Comparison of ENCODE assay signal across 17 cellular contexts in the genomic region with DNA sequence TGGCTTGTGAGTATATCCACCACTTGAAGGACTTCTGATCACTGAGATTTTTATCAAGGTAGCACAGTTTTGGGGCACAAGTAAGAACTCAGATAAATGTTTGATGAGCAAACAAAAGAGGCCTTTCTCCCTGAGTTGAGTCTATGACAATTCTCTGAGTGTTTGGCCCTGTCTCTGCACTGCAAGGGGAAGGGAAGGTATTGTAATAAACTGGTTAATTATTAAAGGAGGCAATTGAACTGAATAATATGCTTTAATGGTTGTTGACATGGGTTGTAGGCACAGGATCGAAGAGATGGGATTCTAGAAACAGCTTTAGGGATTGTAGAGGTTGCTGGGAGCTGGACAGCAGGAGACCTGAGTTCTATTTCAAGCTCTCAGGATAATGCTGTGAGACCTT.
DNase-seq lines count a peak whose midpoint lies in the region; ATAC-seq and TF ChIP-seq lines count a peak whose summit lies in the region.
"Had no signal": no experiment of that assay in that cellular context is flagged by ENCODE, and none has a peak within 500 bp of the region (broad histone marks: within the 10 kb centered on the region; RNA-seq: fewer than 3 reads in every experiment).

No MANE protein-coding gene starts in this region.

- peak; percentile 76 for DNase-seq in DMS53 (lab: John Stamatoyannopoulos, UW)
- peak; percentile 8 for DNase-seq in hepatocyte (ENCODE audit: low spot score)
- DNase-seq in osteoblast (ENCODE audit: insufficient read length, low spot score, missing footprints): peak; percentile 15
- DNase-seq in stimulated activated naive CD8-positive, alpha-beta T cell treated with anti-CD3 and anti-CD28 coated beads, Interleukin-15, Interleukin-2, amounts not matched to agents 100 U/mL and 50 U/mL, for 24 hours: no peak
- no peak for DNase-seq in natural killer cell
- DNase-seq in NCI-H774 (lab: John Stamatoyannopoulos, UW): no peak
- no peak for DNase-seq in neural progenitor cell (ENCODE audit: low spot score)
- DNase-seq: C1 segment of cervical spinal cord; CD4-positive, alpha-beta T cell; DMS153; GF-D8; GOT3; H9; IMR-90 had no signal

- no peak for ATAC-seq in stimulated activated naive CD8-positive, alpha-beta T cell treated with anti-CD3 and anti-CD28 coated beads, Interleukin-15, Interleukin-2, amounts not matched to agents 100 U/mL and 50 U/mL, for 24 hours
- no peak for ATAC-seq in natural killer cell

- no peaks in the 10 kb centered on the region for H3F3A ChIP-seq in neural progenitor cell (ENCODE audit: low read depth)

- WGBS in hepatocyte (ENCODE audit: low lambda C conversion rate, missing lambda C conversion rate): 41% methylated on average over 1 of the region's 1 CpG

- no peaks in the 10 kb centered on the region for H3K9me2 ChIP-seq in hepatocyte (replicated peaks; ENCODE audit: insufficient read depth)

- H3K36me3 Mint-ChIP-seq in natural killer cell (no peaks in the 10 kb centered on the region), neural progenitor cell (peaks cover 7% of the 10 kb centered on the region)

- H3K9ac ChIP-seq in neural progenitor cell: no peak overlapping the region

- no peaks in the 10 kb centered on the region for H3K79me2 ChIP-seq in hepatocyte
- no peaks in the 10 kb centered on the region for H3K79me2 ChIP-seq in osteoblast (ENCODE audit: insufficient read depth, low read length)
- H3K79me2 ChIP-seq in neural progenitor cell (ENCODE audit: low read depth): no peaks in the 10 kb centered on the region

- peaks cover 6% of the 10 kb centered on the region for H3K4me1 ChIP-seq in hepatocyte (ENCODE audit: insufficient read depth)
- H3K4me1 ChIP-seq in osteoblast (ENCODE audit: insufficient read depth, low read length): no peaks in the 10 kb centered on the region
- H3K4me1 ChIP-seq in neural progenitor cell: no peaks in the 10 kb centered on the region

- no peaks in the 10 kb centered on the region for H3K36me3 ChIP-seq in hepatocyte (replicated peaks; ENCODE audit: insufficient read depth, low read depth)
- no peaks in the 10 kb centered on the region for H3K36me3 ChIP-seq in osteoblast (ENCODE audit: insufficient read depth, low read length)
- no peaks in the 10 kb centered on the region for H3K36me3 ChIP-seq in neural progenitor cell

- H3K9me3 ChIP-seq in hepatocyte (ENCODE audit: low read depth) (no peaks in the 10 kb centered on the region), osteoblast (ENCODE audit: low read depth, low read length) (no peaks in the 10 kb centered on the region), neural progenitor cell (ENCODE audit: low read depth) (no peaks in the 10 kb centered on the region)

- peak overlapping the region; percentile 56 for H3K27ac ChIP-seq in 22Rv1
- H3K27ac ChIP-seq in hepatocyte: no peak overlapping the region
- H3K27ac ChIP-seq in osteoblast (ENCODE audit: low read depth, low read length): no peak overlapping the region
- no peak overlapping the region for H3K27ac ChIP-seq in neural progenitor cell
- H3K27ac ChIP-seq: HL-60 had no signal

- no peaks in the 10 kb centered on the region for H3K27me3 ChIP-seq in hepatocyte
- H3K27me3 ChIP-seq in osteoblast (ENCODE audit: insufficient read depth, low read length): no peaks in the 10 kb centered on the region
- H3K27me3 ChIP-seq in neural progenitor cell: no peaks in the 10 kb centered on the region

- H3K27ac Mint-ChIP-seq in natural killer cell (no peak overlapping the region), neural progenitor cell (no peak overlapping the region)
- H3K27ac Mint-ChIP-seq: B cell; CD4-positive, alpha-beta T cell; H9 had no signal

- H4K20me1 ChIP-seq in hepatocyte (ENCODE audit: insufficient read depth, poor library complexity, severe bottlenecking) (no peaks in the 10 kb centered on the region), osteoblast (ENCODE audit: insufficient read depth, low read length) (no peaks in the 10 kb centered on the region), neural progenitor cell (ENCODE audit: low read depth) (no peaks in the 10 kb centered on the region)

- H3K9me3 Mint-ChIP-seq in natural killer cell (no peaks in the 10 kb centered on the region), neural progenitor cell (peaks cover 7% of the 10 kb centered on the region)
- H3K9me3 Mint-ChIP-seq: CD4-positive, alpha-beta T cell had no signal

- H2AFZ ChIP-seq in hepatocyte (no peak overlapping the region), osteoblast (ENCODE audit: low read length) (no peak overlapping the region), neural progenitor cell (replicated peaks) (no peak overlapping the region)

- intact Hi-C loops in natural killer cell (cut with micrococcal nuclease): no loop called here

- H3K4me2 ChIP-seq in hepatocyte (no peak overlapping the region), osteoblast (ENCODE audit: insufficient read depth, low read length) (no peak overlapping the region), neural progenitor cell (no peak overlapping the region)

- H3K4me1 Mint-ChIP-seq in natural killer cell (no peaks in the 10 kb centered on the region), neural progenitor cell (peaks cover 9% of the 10 kb centered on the region)
- H3K4me1 Mint-ChIP-seq: B cell, H9 had no signal

- H3K4me3 ChIP-seq in hepatocyte: no peak overlapping the region
- no peak overlapping the region for H3K4me3 ChIP-seq in osteoblast (ENCODE audit: insufficient read depth, low read length)
- H3K4me3 ChIP-seq in neural progenitor cell: no peak overlapping the region

- peaks cover 3 to 18% of the 10 kb centered on the region in 2 donors for H3K27me3 Mint-ChIP-seq in natural killer cell (ENCODE audit: low read depth in 2 of 2)
- H3K27me3 Mint-ChIP-seq in neural progenitor cell (ENCODE audit: insufficient read depth, low read depth): no peaks in the 10 kb centered on the region

- TF ChIP-seq CTCF in 22Rv1 (IDR thresholded peaks at IDR 0.05) (no peak), hepatocyte (IDR thresholded peaks at IDR 0.05; ENCODE audit: poor library complexity) (no peak), osteoblast (IDR thresholded peaks at IDR 0.05; ENCODE audit: extremely low read depth, low read depth, low read length) (no peak), natural killer cell (IDR thresholded peaks at IDR 0.05) (no peak), neural progenitor cell (IDR thresholded peaks at IDR 0.05) (no peak)

- no peak overlapping the region for H3K4me3 Mint-ChIP-seq in natural killer cell
- H3K4me3 Mint-ChIP-seq in neural progenitor cell: no peak overlapping the region
- H3K4me3 Mint-ChIP-seq: B cell; CD4-positive, alpha-beta T cell; H9 had no signal

Comparison
In these comparisons a context has a peak if more than half of its experiments do, and no peak if none do; other contexts are left out.
1. DNase-seq: peak in DMS53 (single experiment), hepatocyte (single experiment) and osteoblast (single experiment); none in stimulated activated naive CD8-positive, alpha-beta T cell treated with anti-CD3 and anti-CD28 coated beads, Interleukin-15, Interleukin-2, amounts not matched to agents 100 U/mL and 50 U/mL, for 24 hours (single experiment), natural killer cell (single experiment), NCI-H774 (single experiment) and neural progenitor cell (single experiment).